9 cellular contexts compared by ENCODE assay signal in genomic region chr2:98702127-98702802, GRCh38. TPM values are rescaled to one million over a fixed set of nuclear protein-coding genes. Genes with fewer than 3 reads are reported as not detected.
DNase-seq lines count a peak whose midpoint lies in the region; ATAC-seq and TF ChIP-seq lines count a peak whose summit lies in the region.
"Had no signal": no experiment of that assay in that cellular context is flagged by ENCODE, and none has a peak within 500 bp of the region (broad histone marks: within the 10 kb centered on the region; RNA-seq: fewer than 3 reads in every experiment).

No MANE protein-coding gene starts in this region.

- CTCF ChIA-PET in Calu3 (lab: Charles Lee) (interaction anchor here (0.6 kb wide), 1 partner anchor 135 kb away, joined by 8 read pairs; no protein-coding TSS in a partner anchor), RWPE1 (lab: Yijun Ruan, JAX) (no interaction called here), A673 (lab: Charles Lee) (no interaction called here)

- H3K4me1 Mint-ChIP-seq in Calu3 (ENCODE audit: low read depth, unreplicated experiment), result peaks cover 43% of the 10 kb centered on the region

- no peaks in the 10 kb centered on the region for H3K9me3 Mint-ChIP-seq in Calu3 (ENCODE audit: low read depth, unreplicated experiment)

- H3K9me3 ChIP-seq in psoas muscle, result no peaks in the 10 kb centered on the region
- H3K9me3 ChIP-seq in A673 (ENCODE audit: low read depth, low read length, poor library complexity, severe bottlenecking), result no peaks in the 10 kb centered on the region

- BruUV-seq in Calu3 (replicated peaks; lab: Mats Ljungman, UMichigan) (no TSS peak), A673 (replicated peaks; lab: Mats Ljungman, UMichigan) (no TSS peak)

- no peak for DNase-seq in Calu3
- DNase-seq in SW480 (ENCODE audit: low spot score), result peak; percentile 55
- no peak for DNase-seq in left cardiac atrium
- DNase-seq in psoas muscle, result peak in 1 of 2 donors; percentile 64
- no peak for DNase-seq in NCI-H2227 (lab: John Stamatoyannopoulos, UW; ENCODE audit: unreplicated experiment)
- DNase-seq in RWPE1 (ENCODE audit: low spot score), result no peak
- DNase-seq in A673 (ENCODE audit: low spot score), result no peak
- DNase-seq: IMR-90 had no signal

- intact Hi-C loops in Calu3 (cut with micrococcal nuclease; ENCODE audit: unreplicated experiment), result no loop called here
- intact Hi-C loops in left cardiac atrium (cut with DNase I), result no loop called here
- intact Hi-C loops in psoas muscle (cut with DNase I), result no loop called here
- intact Hi-C loops in A673 (cut with micrococcal nuclease; ENCODE audit: unreplicated experiment), result no loop called here

- peak overlapping the region; percentile 2 for H3K4me3 Mint-ChIP-seq in Calu3 (ENCODE audit: low read depth, unreplicated experiment)

- peak; percentile 43 to 46 for ATAC-seq in left cardiac atrium
- peak; percentile 50 to 78 (median 65) for ATAC-seq in psoas muscle
- ATAC-seq in HG02678 (IDR thresholded peaks at IDR 0.05; ENCODE audit: unreplicated experiment), result no peak

- WGBS in psoas muscle, 3 donors, result 58 to 67% (median 60%) methylated on average over 8 of the region's 8 CpGs

- no peaks in the 10 kb centered on the region for H3K36me3 Mint-ChIP-seq in Calu3 (ENCODE audit: insufficient read depth, unreplicated experiment)

- no peaks in the 10 kb centered on the region for H3K27me3 Mint-ChIP-seq in Calu3 (ENCODE audit: unreplicated experiment)

- H3K4me1 ChIP-seq in psoas muscle, result peaks cover 44% of the 10 kb centered on the region
- H3K4me1 ChIP-seq in A673 (ENCODE audit: insufficient read depth, low read length, poor library complexity, severe bottlenecking), result peaks cover 7% of the 10 kb centered on the region

- TF ChIP-seq CTCF in Calu3 (IDR thresholded peaks at IDR 0.05; ENCODE audit: unreplicated experiment) (no peak), psoas muscle (IDR thresholded peaks at IDR 0.05) (no peak), RWPE1 (conservative IDR thresholded peaks at IDR 0.05; ENCODE audit: low read depth) (no peak), A673 (conservative IDR thresholded peaks at IDR 0.05; ENCODE audit: low read depth, low read length) (no peak)

- H3K27ac ChIP-seq in psoas muscle (peak overlapping the region; percentile 85), RWPE1 (no peak overlapping the region), A673 (ENCODE audit: low read depth, low read length, poor library complexity, severe bottlenecking) (no peak overlapping the region)

- H3K4me3 ChIP-seq in psoas muscle, result no peak overlapping the region
- no peak overlapping the region for H3K4me3 ChIP-seq in A673 (ENCODE audit: low read depth, low read length, poor library complexity, severe bottlenecking)

- POLR2A ChIA-PET in RWPE1 (lab: Yijun Ruan, JAX; ENCODE audit: low non-redundant PET), result no interaction called here
- POLR2A ChIA-PET in A673 (lab: Charles Lee; ENCODE audit: low non-redundant PET), result no interaction called here

- no peak overlapping the region for H3K27ac Mint-ChIP-seq in Calu3 (ENCODE audit: unreplicated experiment)

- H3K36me3 ChIP-seq in psoas muscle (ENCODE audit: insufficient read depth in 1 of 2, low read depth in 1 of 2) (no peaks in the 10 kb centered on the region), A673 (ENCODE audit: insufficient read depth, low read length, poor library complexity, severe bottlenecking) (no peaks in the 10 kb centered on the region)

- H3K27me3 ChIP-seq in psoas muscle (ENCODE audit: insufficient read depth in 3 of 3, low read length in 2 of 3) (no peaks in the 10 kb centered on the region), A673 (replicated peaks; ENCODE audit: insufficient read depth, low read depth, low read length, poor library complexity) (no peaks in the 10 kb centered on the region)

RNA-seq across cellular contexts. Expression of gene MGAT4A, which starts 28.7 kb away (rescaled TPM):
- total RNA-seq in Calu3 (2022), result 21.8 and 23.0 TPM in 2 replicates
- 10 to 100 TPM; 28.2 to 41.6 TPM for total RNA-seq in left cardiac atrium
- 10 to 100 TPM in 2 of 4 donors, 1 to 10 TPM in 2; 7.0 to 12.3 (median 9.0) TPM for total RNA-seq in psoas muscle
- 10 to 100 TPM in 1 of 3 donors, 1 to 10 TPM in 2; 3.0 to 10.6 (median 6.7) TPM for polyA plus RNA-seq in psoas muscle
- 0.09 and 0.39 TPM in 2 replicates for total RNA-seq in A673 (2021)
- polyA plus RNA-seq: IMR-90 had no signal
